ENCODE assay signal across 14 cellular contexts in genomic region chr4:129583868-129584267, GRCh38.
A peak's percentile ranks its signal among the peaks of the same experiment; 100 is the strongest.
DNase-seq lines count a peak whose midpoint lies in the region; ATAC-seq and TF ChIP-seq lines count a peak whose summit lies in the region.
"Had no signal": no experiment of that assay in that cellular context is flagged by ENCODE, and none has a peak within 500 bp of the region (broad histone marks: within the 10 kb centered on the region; RNA-seq: fewer than 3 reads in every experiment).

No MANE protein-coding gene starts in this region.

- H3K27ac Mint-ChIP-seq in activated naive CD4-positive, alpha-beta T cell treated with anti-CD3 and anti-CD28 coated beads, Interleukin-2, amount 10 ng/mL, durations not matched to agents 7 days and 5 days, result no peak overlapping the region
- H3K27ac Mint-ChIP-seq: activated CD4-positive, alpha-beta memory T cell treated with anti-CD3 and anti-CD28 coated beads for 36 hours had no signal

- H3K27ac ChIP-seq in HCT116 (ENCODE audit: low read depth, low read length), result no peak overlapping the region
- H3K27ac ChIP-seq in SK-N-MC, result peak overlapping the region; percentile 89
- no peak overlapping the region for H3K27ac ChIP-seq in gastroesophageal sphincter
- peak overlapping the region; percentile 63 for H3K27ac ChIP-seq in subcutaneous abdominal adipose tissue (ENCODE audit: low read depth, low read length)
- no peak overlapping the region for H3K27ac ChIP-seq in vagina
- H3K27ac ChIP-seq: left lung, skin epidermis, stomach had no signal

- no peaks in the 10 kb centered on the region for H3K9me2 ChIP-seq in HCT116 (ENCODE audit: insufficient read depth)

- TF ChIP-seq CTCF in HCT116 (IDR thresholded peaks at IDR 0.05 in 2 of 3, conservative IDR thresholded peaks at IDR 0.05 in 1 of 3; ENCODE audit: borderline replicate concordance in 1 of 3, insufficient read depth in 1 of 3, low read depth in 2 of 3, low read length in 2 of 3), result no peak
- TF ChIP-seq CTCF in gastroesophageal sphincter (IDR thresholded peaks at IDR 0.05), result no peak
- no peak for TF ChIP-seq CTCF in vagina (IDR thresholded peaks at IDR 0.05)

- ATAC-seq in HCT116, result no peak
- ATAC-seq in gastroesophageal sphincter, result peak; percentile 63
- ATAC-seq in GM18873 (IDR thresholded peaks at IDR 0.05; ENCODE audit: low FRiP score, unreplicated experiment), result no peak
- ATAC-seq: left lung had no signal

- H3K4me2 ChIP-seq in HCT116 (ENCODE audit: low read length), result no peak overlapping the region

- H3K9ac ChIP-seq in HCT116 (ENCODE audit: low read length) (no peak overlapping the region), SK-N-MC (ENCODE audit: insufficient read length) (peak overlapping the region; percentile 48), subcutaneous abdominal adipose tissue (ENCODE audit: low read length in 5 of 5) (peak overlapping the region in 1 of 5 donors; percentile 28)

- WGBS in gastroesophageal sphincter (ENCODE audit: low coverage in 1 of 2), 2 donors, result 53 to 60% methylated on average over 1 to 2 of the region's 2 CpGs

- BruUV-seq in HCT116 (replicated peaks; lab: Mats Ljungman, UMichigan), result no TSS peak

- no peak for TF ChIP-seq EP300 in gastroesophageal sphincter (IDR thresholded peaks at IDR 0.05)

- no peak overlapping the region for H3K4me3 Mint-ChIP-seq in activated naive CD4-positive, alpha-beta T cell treated with anti-CD3 and anti-CD28 coated beads, Interleukin-2, amount 10 ng/mL, durations not matched to agents 7 days and 5 days
- H3K4me3 Mint-ChIP-seq: activated CD4-positive, alpha-beta memory T cell treated with anti-CD3 and anti-CD28 coated beads for 36 hours had no signal

- DNase-seq in HCT116 (ENCODE audit: low read depth, low spot score) (no peak), SK-N-MC (ENCODE audit: low read depth, low spot score) (peak; percentile 71), vagina (ENCODE audit: extremely low spot score in 2 of 2) (no peak)
- no peak for DNase-seq in activated naive CD4-positive, alpha-beta T cell treated with anti-CD3 and anti-CD28 coated beads, Interleukin-2, amount 10 ng/mL, durations not matched to agents 7 days and 5 days
- DNase-seq: activated CD4-positive, alpha-beta memory T cell treated with anti-CD3 and anti-CD28 coated beads for 36 hours; activated effector memory CD4-positive, alpha-beta T cell treated with Interleukin-2 at 50 U/mL for 16 hours; left lung; NCI-H1105 treated with DMSO at 0.1 percent for 48 hours; NCI-H345; stomach had no signal

- H3K9me3 ChIP-seq in HCT116 (ENCODE audit: control insufficient read depth in 1 of 2, insufficient read depth in 1 of 2, low read depth in 1 of 2, low read length in 2 of 2) (no peaks in the 10 kb centered on the region), SK-N-MC (ENCODE audit: low read depth, low read length) (peaks cover 4% of the 10 kb centered on the region; the same call in 1 of the 2 replicates), gastroesophageal sphincter (no peaks in the 10 kb centered on the region), subcutaneous abdominal adipose tissue (ENCODE audit: control insufficient read depth in 5 of 5, low read length in 5 of 5) (peaks cover 0 to 5% (median 0%) of the 10 kb centered on the region in 5 donors), vagina (no peaks in the 10 kb centered on the region)

- no peak overlapping the region for H3K4me3 ChIP-seq in HCT116 (replicated peaks in 1 of 2; ENCODE audit: low read depth in 1 of 2, low read length in 2 of 2)
- peak overlapping the region; percentile 0; the same call in 1 of the 2 replicates for H3K4me3 ChIP-seq in SK-N-MC
- no peak overlapping the region for H3K4me3 ChIP-seq in gastroesophageal sphincter
- H3K4me3 ChIP-seq in subcutaneous abdominal adipose tissue (ENCODE audit: low read depth in 1 of 5, low read length in 5 of 5), result no peak overlapping the region
- no peak overlapping the region for H3K4me3 ChIP-seq in vagina
- H3K4me3 ChIP-seq: left lung, skin epidermis, stomach had no signal

- TF ChIP-seq POLR2A in HCT116 (IDR thresholded peaks at IDR 0.05; ENCODE audit: borderline replicate concordance, extremely low read depth, insufficient read depth, insufficient read length) (no peak), gastroesophageal sphincter (IDR thresholded peaks at IDR 0.05) (no peak), vagina (IDR thresholded peaks at IDR 0.05) (no peak)

- H3K27me3 ChIP-seq in HCT116 (ENCODE audit: insufficient read depth, low read length), result no peaks in the 10 kb centered on the region
- no peaks in the 10 kb centered on the region for H3K27me3 ChIP-seq in gastroesophageal sphincter
- no peaks in the 10 kb centered on the region for H3K27me3 ChIP-seq in subcutaneous abdominal adipose tissue (ENCODE audit: control insufficient read depth in 5 of 5, insufficient read depth in 4 of 5, low read length in 5 of 5)
- H3K27me3 ChIP-seq in vagina, result no peaks in the 10 kb centered on the region
- H3K27me3 ChIP-seq: left lung, stomach had no signal

- H3K9me3 Mint-ChIP-seq in activated naive CD4-positive, alpha-beta T cell treated with anti-CD3 and anti-CD28 coated beads, Interleukin-2, amount 10 ng/mL, durations not matched to agents 7 days and 5 days, result no peaks in the 10 kb centered on the region
- H3K9me3 Mint-ChIP-seq: activated CD4-positive, alpha-beta memory T cell treated with anti-CD3 and anti-CD28 coated beads for 36 hours had no signal

- RAD21 ChIA-PET in HCT116 (lab: Charles Lee; ENCODE audit: low non-redundant PET in 1 of 2, low total read pairs in 2 of 2, uncharacterized antibody in 2 of 2, unreplicated experiment in 2 of 2), result no interaction called here

- H3K4me1 ChIP-seq in HCT116 (ENCODE audit: control insufficient read depth in 1 of 2, insufficient read depth in 2 of 2, low read length in 2 of 2) (no peaks in the 10 kb centered on the region), gastroesophageal sphincter (no peaks in the 10 kb centered on the region), subcutaneous abdominal adipose tissue (ENCODE audit: control insufficient read depth in 5 of 5, insufficient read depth in 5 of 5, low read length in 5 of 5) (peaks cover 0 to 20% (median 4%) of the 10 kb centered on the region in 5 donors), vagina (no peaks in the 10 kb centered on the region)
- H3K4me1 ChIP-seq: left lung, stomach had no signal

- no peaks in the 10 kb centered on the region for H3K79me2 ChIP-seq in HCT116 (ENCODE audit: insufficient read depth, low read length)

- CTCF ChIA-PET in HCT116 (lab: Charles Lee), result no interaction called here
- CTCF ChIA-PET in activated naive CD4-positive, alpha-beta T cell treated with anti-CD3 and anti-CD28 coated beads, Interleukin-2, amount 10 ng/mL, durations not matched to agents 7 days and 5 days (lab: Charles Lee), result no interaction called here

- no peaks in the 10 kb centered on the region for H3K36me3 Mint-ChIP-seq in activated naive CD4-positive, alpha-beta T cell treated with anti-CD3 and anti-CD28 coated beads, Interleukin-2, amount 10 ng/mL, durations not matched to agents 7 days and 5 days
- H3K36me3 Mint-ChIP-seq: activated CD4-positive, alpha-beta memory T cell treated with anti-CD3 and anti-CD28 coated beads for 36 hours had no signal

- no peak for TF ChIP-seq RAD21 in HCT116 (IDR thresholded peaks at IDR 0.05; ENCODE audit: low read depth)

- no peaks in the 10 kb centered on the region for H3K4me1 Mint-ChIP-seq in activated naive CD4-positive, alpha-beta T cell treated with anti-CD3 and anti-CD28 coated beads, Interleukin-2, amount 10 ng/mL, durations not matched to agents 7 days and 5 days

- intact Hi-C loops in HCT116 (cut with micrococcal nuclease) (no loop called here), vagina (cut with DNase I) (no loop called here)

- H3K27me3 Mint-ChIP-seq in activated naive CD4-positive, alpha-beta T cell treated with anti-CD3 and anti-CD28 coated beads, Interleukin-2, amount 10 ng/mL, durations not matched to agents 7 days and 5 days, result no peaks in the 10 kb centered on the region
- H3K27me3 Mint-ChIP-seq: activated CD4-positive, alpha-beta memory T cell treated with anti-CD3 and anti-CD28 coated beads for 36 hours had no signal

- POLR2A ChIA-PET in HCT116 (lab: Charles Lee), result no interaction called here

- H2AFZ ChIP-seq in HCT116 (ENCODE audit: low read depth, low read length, poor library complexity, severe bottlenecking), result peak overlapping the region; percentile 2

- no peaks in the 10 kb centered on the region for H3K36me3 ChIP-seq in HCT116 (ENCODE audit: control insufficient read depth in 1 of 2, insufficient read depth in 2 of 2, low read length in 2 of 2)
- no peaks in the 10 kb centered on the region for H3K36me3 ChIP-seq in SK-N-MC (ENCODE audit: insufficient read depth, low read length)
- H3K36me3 ChIP-seq in gastroesophageal sphincter, result no peaks in the 10 kb centered on the region
- no peaks in the 10 kb centered on the region for H3K36me3 ChIP-seq in subcutaneous abdominal adipose tissue (ENCODE audit: control insufficient read depth in 5 of 5, insufficient read depth in 5 of 5, low read length in 5 of 5)
- no peaks in the 10 kb centered on the region for H3K36me3 ChIP-seq in vagina
- H3K36me3 ChIP-seq: left lung, stomach had no signal

- H4K20me1 ChIP-seq in HCT116 (ENCODE audit: insufficient read depth), result no peaks in the 10 kb centered on the region

TF ChIP-seq in HCT116, 20 proteins besides CTCF, POLR2A, EP300 and RAD21:
- TF ChIP-seq MAX (IDR thresholded peaks at IDR 0.05) (no peak), CEBPB (IDR thresholded peaks at IDR 0.05; ENCODE audit: low read depth) (peak; percentile 64)

Comparison
In these comparisons a context has a peak if more than half of its experiments do, and no peak if none do; other contexts are left out.
1. H3K27ac ChIP-seq: peak in SK-N-MC (single experiment) and subcutaneous abdominal adipose tissue (single experiment); none in HCT116 (single experiment), gastroesophageal sphincter (0 of 4) and vagina (single experiment).